ENCODE assay signal across 9 cellular contexts in the genomic region with DNA sequence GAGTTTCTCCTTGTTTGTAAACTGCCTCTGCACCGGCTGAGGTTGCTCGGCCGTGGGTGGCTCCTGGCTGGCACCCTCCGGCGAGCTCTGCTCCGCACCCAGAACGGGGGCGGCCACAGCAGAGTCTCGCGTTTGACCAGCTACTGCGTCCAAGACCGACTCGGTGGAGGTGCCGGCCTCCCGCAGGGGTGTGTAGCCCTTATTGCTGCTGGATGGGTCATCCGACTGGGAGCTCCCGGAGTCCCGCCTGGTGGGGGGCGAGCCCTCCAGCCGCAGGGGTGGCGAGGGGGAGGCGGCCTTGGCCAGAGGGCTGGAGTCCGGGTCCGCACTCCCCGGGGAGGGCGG. TPM values are rescaled to one million over a fixed set of nuclear protein-coding genes. Genes with fewer than 3 reads are reported as not detected.
DNase-seq lines count a peak whose midpoint lies in the region; ATAC-seq and TF ChIP-seq lines count a peak whose summit lies in the region.
"Had no signal": no experiment of that assay in that cellular context is flagged by ENCODE, and none has a peak within 500 bp of the region (broad histone marks: within the 10 kb centered on the region; RNA-seq: fewer than 3 reads in every experiment).

No MANE protein-coding gene starts in this region.

- DNase-seq in GM12864 (ENCODE audit: low read depth) (no peak), H9 (peak; percentile 72), WERI-Rb-1 (peak; percentile 25), Kasumi-1 (lab: John Stamatoyannopoulos, UW) (no peak), LoVo (ENCODE audit: low spot score) (no peak), A673 (ENCODE audit: low spot score) (no peak)
- DNase-seq in naive thymus-derived CD4-positive, alpha-beta T cell = peak in 1 of 9 donors; percentile 9

- peak overlapping the region; percentile 44; the same call in 1 of the 2 replicates for H3K14ac ChIP-seq in H9 (ENCODE audit: insufficient read depth, low read length)

- H2BK12ac ChIP-seq in H9 (ENCODE audit: insufficient read length, low read depth, low read length) = no peak overlapping the region

- ATAC-seq in naive thymus-derived CD4-positive, alpha-beta T cell = peak; percentile 13
- ATAC-seq in HG02840 (IDR thresholded peaks at IDR 0.05; ENCODE audit: low FRiP score, unreplicated experiment) = no peak

- no peaks in the 10 kb centered on the region; a peak in 1 of 5 replicates for H3K9me3 Mint-ChIP-seq in H9
- H3K9me3 Mint-ChIP-seq in naive thymus-derived CD4-positive, alpha-beta T cell = peaks cover 0 to 2% (median 0%) of the 10 kb centered on the region in 11 donors

- no peak overlapping the region for H4K8ac ChIP-seq in H9 (replicated peaks; ENCODE audit: insufficient read length, low read depth, low read length)

- peak overlapping the region; percentile 31; the same call in 1 of the 2 replicates for H3K4me3 ChIP-seq in GM12864 (ENCODE audit: low read depth, low read length)
- peak overlapping the region; percentile 12 for H3K4me3 ChIP-seq in WERI-Rb-1 (ENCODE audit: low read depth, low read length)
- H3K4me3 ChIP-seq in naive thymus-derived CD4-positive, alpha-beta T cell (ENCODE audit: low read length) = no peak overlapping the region
- H3K4me3 ChIP-seq in A673 (ENCODE audit: low read depth, low read length, poor library complexity, severe bottlenecking) = no peak overlapping the region

- H4K5ac ChIP-seq in H9 (ENCODE audit: insufficient read length, low read depth, low read length) = no peak overlapping the region

- no peak overlapping the region for H3K9ac ChIP-seq in H9 (ENCODE audit: extremely low read depth, insufficient read length, low read length)

- H3K56ac ChIP-seq in H9 (ENCODE audit: insufficient read length, low read depth, low read length) = no peak overlapping the region

- H3K27me3 Mint-ChIP-seq in H9 (ENCODE audit: low read depth) = peaks cover 47% of the 10 kb centered on the region
- peaks cover 63 to 70% (median 66%) of the 10 kb centered on the region in 5 donors for H3K27me3 Mint-ChIP-seq in naive thymus-derived CD4-positive, alpha-beta T cell

- no CpG with 5 or more reads among the region's 26 CpGs for WGBS in H9 (ENCODE audit: extremely low coverage, insufficient read length, low lambda C conversion rate)

- no peak overlapping the region for H2BK120ac ChIP-seq in H9 (ENCODE audit: low read depth, low read length, poor library complexity, severe bottlenecking)

- H4K20me1 ChIP-seq in H9 (ENCODE audit: control insufficient read depth, insufficient read depth, insufficient read length) = no peaks in the 10 kb centered on the region

- H3K36me3 Mint-ChIP-seq in H9 (ENCODE audit: insufficient read depth in 1 of 3, low read depth in 3 of 3) = peaks cover 2 to 8% (median 5%) of the 10 kb centered on the region in 3 experiments; a peak in 6 of 7 replicates
- H3K36me3 Mint-ChIP-seq in naive thymus-derived CD4-positive, alpha-beta T cell = no peaks in the 10 kb centered on the region
- H3K36me3 Mint-ChIP-seq: CD8-positive, alpha-beta memory T cell had no signal

- H3K9me3 ChIP-seq in H9 (ENCODE audit: control insufficient read depth, low read depth, low read length) (no peaks in the 10 kb centered on the region), WERI-Rb-1 (ENCODE audit: severe bottlenecking) (no peaks in the 10 kb centered on the region), A673 (ENCODE audit: low read depth, low read length, poor library complexity, severe bottlenecking) (no peaks in the 10 kb centered on the region)
- H3K9me3 ChIP-seq in naive thymus-derived CD4-positive, alpha-beta T cell (ENCODE audit: control insufficient read depth in 2 of 3, low read length in 3 of 3) = no peaks in the 10 kb centered on the region

- H3K4me3 Mint-ChIP-seq in H9 = peak overlapping the region; percentile 60 to 71
- H3K4me3 Mint-ChIP-seq in naive thymus-derived CD4-positive, alpha-beta T cell = peak overlapping the region in 7 of 10 donors; percentile 7 to 78 (median 32)

- no peak overlapping the region for H3K18ac ChIP-seq in H9 (ENCODE audit: insufficient read length, low read depth, low read length)

- intact Hi-C loops in naive thymus-derived CD4-positive, alpha-beta T cell (cut with micrococcal nuclease) = loop anchor here in 1 of 2 donors (1.0 to 2.0 kb wide), 3 partner anchors 433 to 817 kb away; no protein-coding TSS in a partner anchor
- intact Hi-C loops in A673 (cut with micrococcal nuclease; ENCODE audit: unreplicated experiment) = no loop called here

- no peak overlapping the region for H3K27ac Mint-ChIP-seq in H9
- H3K27ac Mint-ChIP-seq in naive thymus-derived CD4-positive, alpha-beta T cell = no peak overlapping the region
- H3K27ac Mint-ChIP-seq: CD8-positive, alpha-beta memory T cell had no signal

- H3K4me1 ChIP-seq in H9 (ENCODE audit: insufficient read depth, low read length) = no peaks in the 10 kb centered on the region
- H3K4me1 ChIP-seq in naive thymus-derived CD4-positive, alpha-beta T cell (ENCODE audit: control insufficient read depth in 2 of 2, insufficient read depth in 2 of 2, low read length in 2 of 2) = peaks cover 0 to 4% of the 10 kb centered on the region in 2 donors
- no peaks in the 10 kb centered on the region for H3K4me1 ChIP-seq in A673 (ENCODE audit: insufficient read depth, low read length, poor library complexity, severe bottlenecking)

- no peak overlapping the region for H2BK15ac ChIP-seq in H9 (ENCODE audit: low read depth, low read length)

- POLR2A ChIA-PET in naive thymus-derived CD4-positive, alpha-beta T cell (lab: Charles Lee) = no interaction called here
- POLR2A ChIA-PET in A673 (lab: Charles Lee; ENCODE audit: low non-redundant PET) = no interaction called here

- no peak overlapping the region for H2BK20ac ChIP-seq in H9 (ENCODE audit: low read depth, low read length, poor library complexity, severe bottlenecking)

- no peak overlapping the region for H3K23ac ChIP-seq in H9 (ENCODE audit: insufficient read length, low read depth, low read length)

- no peak overlapping the region for H2AFZ ChIP-seq in H9 (ENCODE audit: low read length)

- H3K27me3 ChIP-seq in H9 (ENCODE audit: insufficient read depth, low read length) (peaks cover 2% of the 10 kb centered on the region; the same call in 1 of the 2 replicates), WERI-Rb-1 (ENCODE audit: insufficient read depth, low read depth, severe bottlenecking) (peaks cover 68% of the 10 kb centered on the region), A673 (replicated peaks; ENCODE audit: insufficient read depth, low read depth, low read length, poor library complexity) (peaks cover 45% of the 10 kb centered on the region)
- H3K27me3 ChIP-seq in naive thymus-derived CD4-positive, alpha-beta T cell (ENCODE audit: control insufficient read depth in 2 of 2, insufficient read depth in 2 of 2, low read length in 2 of 2) = peaks cover 3% of the 10 kb centered on the region in 2 donors

- peak overlapping the region; percentile 71 for H3K4me2 ChIP-seq in H9 (ENCODE audit: insufficient read depth, insufficient read length, low read length)

- H2AK5ac ChIP-seq in H9 (ENCODE audit: insufficient read length, low read length) = no peak overlapping the region

- H3K36me3 ChIP-seq in WERI-Rb-1 = no peaks in the 10 kb centered on the region
- H3K36me3 ChIP-seq in naive thymus-derived CD4-positive, alpha-beta T cell (ENCODE audit: control insufficient read depth in 2 of 3, insufficient read depth in 3 of 3, low read length in 3 of 3) = no peaks in the 10 kb centered on the region
- H3K36me3 ChIP-seq in A673 (ENCODE audit: insufficient read depth, low read length, poor library complexity, severe bottlenecking) = no peaks in the 10 kb centered on the region

- CTCF ChIA-PET in naive thymus-derived CD4-positive, alpha-beta T cell (lab: Charles Lee) = interaction anchor here (1.2 kb wide), 1 partner anchor 13 kb away, joined by 3 read pairs; no protein-coding TSS in a partner anchor
- CTCF ChIA-PET in A673 (lab: Charles Lee) = no interaction called here

- H3K4ac ChIP-seq in H9 (ENCODE audit: low read depth, low read length) = no peak overlapping the region

- H4K91ac ChIP-seq in H9 (ENCODE audit: insufficient read length, low read depth, low read length) = no peak overlapping the region

- H3K27ac ChIP-seq in H9 (ENCODE audit: insufficient read length, low read depth, low read length) (no peak overlapping the region), WERI-Rb-1 (no peak overlapping the region), A673 (ENCODE audit: low read depth, low read length, poor library complexity, severe bottlenecking) (no peak overlapping the region)
- H3K27ac ChIP-seq in naive thymus-derived CD4-positive, alpha-beta T cell (ENCODE audit: low read depth, low read length) = no peak overlapping the region

- peaks cover 21% of the 10 kb centered on the region for H3K23me2 ChIP-seq in H9 (ENCODE audit: insufficient read length, low read depth, low read length, poor library complexity, severe bottlenecking)

- TF ChIP-seq CTCF in GM12864 (IDR thresholded peaks at IDR 0.05; ENCODE audit: low read depth, low read length, missing control alignments) (no peak), H9 (conservative IDR thresholded peaks at IDR 0.05) (no peak), WERI-Rb-1 (IDR thresholded peaks at IDR 0.05; ENCODE audit: low read depth, low read length) (no peak), A673 (conservative IDR thresholded peaks at IDR 0.05; ENCODE audit: low read depth, low read length) (no peak)

- BruUV-seq in A673 (replicated peaks; lab: Mats Ljungman, UMichigan) = no TSS peak

- no peak overlapping the region for H2BK5ac ChIP-seq in H9 (ENCODE audit: insufficient read length, low read length)

- H3T11ph ChIP-seq in H9 (ENCODE audit: low read length) = no peak overlapping the region

- no peaks in the 10 kb centered on the region for H3K79me2 ChIP-seq in H9 (ENCODE audit: insufficient read depth, low read length)

- no peaks in the 10 kb centered on the region for H3K79me1 ChIP-seq in H9 (ENCODE audit: insufficient read depth, low read depth, low read length, poor library complexity, severe bottlenecking)

- H3K4me1 Mint-ChIP-seq in H9 = peaks cover 30 to 34% of the 10 kb centered on the region in 2 experiments
- peaks cover 0 to 23% (median 12%) of the 10 kb centered on the region in 7 donors for H3K4me1 Mint-ChIP-seq in naive thymus-derived CD4-positive, alpha-beta T cell

RNA-seq across cellular contexts. Expression of a gene that starts 5.1 kb away (rescaled TPM):
- 5.6 and 6.3 TPM in 2 replicates for total RNA-seq in H9 (2021)
- not detected for total RNA-seq in naive thymus-derived CD4-positive, alpha-beta T cell
- not detected for polyA plus RNA-seq in naive thymus-derived CD4-positive, alpha-beta T cell
- not detected in 2 replicates for total RNA-seq in A673 (2021)
- total RNA-seq: CD8-positive, alpha-beta memory T cell had no signal
- polyA plus RNA-seq: CD8-positive, alpha-beta memory T cell had no signal

Comparison
In these comparisons a context has a peak if more than half of its experiments do, and no peak if none do; other contexts are left out.
1. DNase-seq: peak in H9 (single experiment) and WERI-Rb-1 (single experiment); none in GM12864 (single experiment), Kasumi-1 (0 of 2), LoVo (single experiment) and A673 (single experiment).
2. H3K4me3 ChIP-seq: peak in GM12864 (single experiment) and WERI-Rb-1 (single experiment); none in naive thymus-derived CD4-positive, alpha-beta T cell (single experiment) and A673 (single experiment).